19 cellular contexts compared by ENCODE assay signal in the genomic region with DNA sequence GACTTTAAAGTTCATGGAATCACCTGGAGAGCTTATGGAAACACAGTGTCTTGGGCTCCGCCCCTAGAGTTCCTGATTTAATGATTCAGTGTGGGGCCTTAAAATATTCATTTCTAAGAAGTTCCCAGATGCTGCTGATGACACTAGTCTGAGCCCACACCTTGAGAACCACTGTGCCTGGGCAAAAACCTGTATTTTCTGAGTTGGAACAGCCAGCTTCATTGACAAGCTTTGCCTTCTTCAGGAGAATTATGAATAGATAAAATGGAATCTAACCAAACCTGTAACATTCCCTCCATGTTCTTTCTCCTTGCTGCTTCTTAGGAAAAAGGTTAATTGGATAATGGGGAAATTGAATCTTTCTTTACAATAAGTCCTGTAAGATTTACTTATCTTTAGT.
A peak's percentile ranks its signal among the peaks of the same experiment; 100 is the strongest.
DNase-seq lines count a peak whose midpoint lies in the region; ATAC-seq and TF ChIP-seq lines count a peak whose summit lies in the region.
"Had no signal": no experiment of that assay in that cellular context is flagged by ENCODE, and none has a peak within 500 bp of the region (broad histone marks: within the 10 kb centered on the region; RNA-seq: fewer than 3 reads in every experiment).

No MANE protein-coding gene starts in this region.

- CTCF ChIA-PET in WTC11 (lab: Charles Lee): no interaction called here

- peaks cover 4% of the 10 kb centered on the region; the same call in 1 of the 2 replicates for H3K9me2 ChIP-seq in GM23338 (ENCODE audit: insufficient read depth)

- no peak for DNase-seq in GM23338 (ENCODE audit: low spot score)
- no peak for DNase-seq in WTC11 (ENCODE audit: low spot score)
- peak; percentile 24 to 57 for DNase-seq in foreskin keratinocyte
- no peak for DNase-seq in type B pancreatic cell (ENCODE audit: extremely low spot score, unreplicated experiment)
- no peak for DNase-seq in AG08396 (ENCODE audit: low spot score)
- DNase-seq: ACHN; AML-193; Caco-2; CD4-positive, alpha-beta T cell; DND-41; EL; GM23248; H7; KBM-7 had no signal

- TF ChIP-seq CTCF in GM23338 (conservative IDR thresholded peaks at IDR 0.05; ENCODE audit: low read depth in 2 of 2): no peak
- no peak for TF ChIP-seq CTCF in WTC11 (IDR thresholded peaks at IDR 0.05)
- TF ChIP-seq CTCF in foreskin keratinocyte (conservative IDR thresholded peaks at IDR 0.05): no peak
- TF ChIP-seq CTCF in type B pancreatic cell (conservative IDR thresholded peaks at IDR 0.05): no peak

- H3K4me3 ChIP-seq in GM23338: no peak overlapping the region
- H3K4me3 ChIP-seq: GM12878, GM23248 had no signal

- no peaks in the 10 kb centered on the region for H3K79me2 ChIP-seq in GM23338 (replicated peaks; ENCODE audit: insufficient read depth)

- no peak overlapping the region for H3K4me2 ChIP-seq in GM23338

- H3F3A ChIP-seq in GM23338 (replicated peaks; ENCODE audit: low read depth): no peaks in the 10 kb centered on the region

- H2AFZ ChIP-seq in GM23338: peak overlapping the region; percentile 64; the same call in 1 of the 2 replicates
- H2AFZ ChIP-seq: GM23248 had no signal

- H3K36me3 ChIP-seq in GM23338 (ENCODE audit: insufficient read depth): no peaks in the 10 kb centered on the region

- no peak overlapping the region for H3K27ac ChIP-seq in GM23338 (ENCODE audit: low read depth)
- H3K27ac ChIP-seq in foreskin keratinocyte: no peak overlapping the region
- H3K27ac ChIP-seq: C4-2B, GM23248 had no signal

- no peak for ATAC-seq in GM23338
- ATAC-seq in WTC11: 0 out of 2 replicates have a peak, but pooled peaks have one; percentile 36
- ATAC-seq in foreskin keratinocyte: peak; percentile 52
- ATAC-seq in GM21723 (IDR thresholded peaks at IDR 0.05; ENCODE audit: unreplicated experiment): no peak
- ATAC-seq: GM12878, HepG2 had no signal

- no peaks in the 10 kb centered on the region for H4K20me1 ChIP-seq in GM23338 (replicated peaks; ENCODE audit: insufficient read depth)

- no peak overlapping the region for H3K27ac Mint-ChIP-seq in GM23338
- no peak overlapping the region for H3K27ac Mint-ChIP-seq in WTC11
- no peak overlapping the region for H3K27ac Mint-ChIP-seq in type B pancreatic cell
- H3K27ac Mint-ChIP-seq: CD4-positive, alpha-beta T cell; IgD-negative memory B cell had no signal

- POLR2A ChIA-PET in WTC11 (lab: Charles Lee): no interaction called here

- H3K27me3 ChIP-seq in GM23338 (ENCODE audit: insufficient read depth) (no peaks in the 10 kb centered on the region), foreskin keratinocyte (no peaks in the 10 kb centered on the region)

- no peaks in the 10 kb centered on the region for H3K36me3 Mint-ChIP-seq in GM23338 (ENCODE audit: low read depth)
- H3K36me3 Mint-ChIP-seq in WTC11: no peaks in the 10 kb centered on the region
- no peaks in the 10 kb centered on the region for H3K36me3 Mint-ChIP-seq in type B pancreatic cell

- H3K27me3 Mint-ChIP-seq in GM23338 (ENCODE audit: insufficient read depth, low read depth, poor library complexity): no peaks in the 10 kb centered on the region
- no peaks in the 10 kb centered on the region for H3K27me3 Mint-ChIP-seq in WTC11 (ENCODE audit: low read depth)
- H3K27me3 Mint-ChIP-seq in type B pancreatic cell: no peaks in the 10 kb centered on the region
- H3K27me3 Mint-ChIP-seq: CD4-positive, alpha-beta T cell had no signal

- H3K4me1 Mint-ChIP-seq in GM23338: peaks cover 9% of the 10 kb centered on the region
- peaks cover 8% of the 10 kb centered on the region for H3K4me1 Mint-ChIP-seq in WTC11
- H3K4me1 Mint-ChIP-seq in type B pancreatic cell (ENCODE audit: unreplicated experiment): peaks cover 5% of the 10 kb centered on the region

- H3K9me3 Mint-ChIP-seq in GM23338: no peaks in the 10 kb centered on the region
- no peaks in the 10 kb centered on the region for H3K9me3 Mint-ChIP-seq in WTC11
- no peaks in the 10 kb centered on the region for H3K9me3 Mint-ChIP-seq in type B pancreatic cell
- H3K9me3 Mint-ChIP-seq: CD4-positive, alpha-beta T cell; IgD-negative memory B cell had no signal

- no peaks in the 10 kb centered on the region for H3K4me1 ChIP-seq in GM23338 (ENCODE audit: insufficient read depth)
- no peaks in the 10 kb centered on the region for H3K4me1 ChIP-seq in foreskin keratinocyte

- H3K4me3 Mint-ChIP-seq in GM23338: no peak overlapping the region
- H3K4me3 Mint-ChIP-seq in WTC11: no peak overlapping the region
- H3K4me3 Mint-ChIP-seq in type B pancreatic cell: no peak overlapping the region
- H3K4me3 Mint-ChIP-seq: CD4-positive, alpha-beta T cell; IgD-negative memory B cell had no signal

TF ChIP-seq in GM23338, 12 proteins besides CTCF, POLR2A, EP300 and RAD21 (continues in another document):
- no peak for TF ChIP-seq CREB1 (CRISPR knock-in tag; IDR thresholded peaks at IDR 0.05; ENCODE audit: low read depth)
- TF ChIP-seq JUNB (IDR thresholded peaks at IDR 0.05; ENCODE audit: unreplicated experiment): no peak
- no peak for TF ChIP-seq ZNF331 (CRISPR knock-in tag; IDR thresholded peaks at IDR 0.05; ENCODE audit: low read depth)

TF ChIP-seq in WTC11, 78 proteins besides CTCF, POLR2A, EP300 and RAD21:
- TF ChIP-seq ESRRA (CRISPR knock-in tag; IDR thresholded peaks at IDR 0.05; ENCODE audit: borderline replicate concordance): no peak
- no peak for TF ChIP-seq ZNF396 (CRISPR knock-in tag; IDR thresholded peaks at IDR 0.05; ENCODE audit: borderline replicate concordance)
- TF ChIP-seq SMAD4 (CRISPR knock-in tag; IDR thresholded peaks at IDR 0.05): no peak
- TF ChIP-seq TCF7 (CRISPR knock-in tag; IDR thresholded peaks at IDR 0.05; ENCODE audit: low read depth): no peak
- TF ChIP-seq, protein P1, sequence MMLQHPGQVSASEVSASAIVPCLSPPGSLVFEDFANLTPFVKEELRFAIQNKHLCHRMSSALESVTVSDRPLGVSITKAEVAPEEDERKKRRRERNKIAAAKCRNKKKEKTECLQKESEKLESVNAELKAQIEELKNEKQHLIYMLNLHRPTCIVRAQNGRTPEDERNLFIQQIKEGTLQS (CRISPR knock-in tag; conservative IDR thresholded peaks at IDR 0.05): no peak
- TF ChIP-seq TEAD1 (CRISPR knock-in tag; IDR thresholded peaks at IDR 0.05): no peak
- no peak for TF ChIP-seq ZNF671 (CRISPR knock-in tag; IDR thresholded peaks at IDR 0.05)
- TF ChIP-seq CREM (CRISPR knock-in tag; IDR thresholded peaks at IDR 0.05): no peak
- no peak for TF ChIP-seq HMGA2 (CRISPR knock-in tag; IDR thresholded peaks at IDR 0.05)
- TF ChIP-seq, protein P2, sequence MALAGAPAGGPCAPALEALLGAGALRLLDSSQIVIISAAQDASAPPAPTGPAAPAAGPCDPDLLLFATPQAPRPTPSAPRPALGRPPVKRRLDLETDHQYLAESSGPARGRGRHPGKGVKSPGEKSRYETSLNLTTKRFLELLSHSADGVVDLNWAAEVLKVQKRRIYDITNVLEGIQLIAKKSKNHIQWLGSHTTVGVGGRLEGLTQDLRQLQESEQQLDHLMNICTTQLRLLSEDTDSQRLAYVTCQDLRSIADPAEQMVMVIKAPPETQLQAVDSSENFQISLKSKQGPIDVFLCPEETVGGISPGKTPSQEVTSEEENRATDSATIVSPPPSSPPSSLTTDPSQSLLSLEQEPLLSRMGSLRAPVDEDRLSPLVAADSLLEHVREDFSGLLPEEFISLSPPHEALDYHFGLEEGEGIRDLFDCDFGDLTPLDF (CRISPR knock-in tag; IDR thresholded peaks at IDR 0.05): no peak
- no peak for TF ChIP-seq MYBL2 (CRISPR knock-in tag; IDR thresholded peaks at IDR 0.05)
- TF ChIP-seq, protein P3, sequence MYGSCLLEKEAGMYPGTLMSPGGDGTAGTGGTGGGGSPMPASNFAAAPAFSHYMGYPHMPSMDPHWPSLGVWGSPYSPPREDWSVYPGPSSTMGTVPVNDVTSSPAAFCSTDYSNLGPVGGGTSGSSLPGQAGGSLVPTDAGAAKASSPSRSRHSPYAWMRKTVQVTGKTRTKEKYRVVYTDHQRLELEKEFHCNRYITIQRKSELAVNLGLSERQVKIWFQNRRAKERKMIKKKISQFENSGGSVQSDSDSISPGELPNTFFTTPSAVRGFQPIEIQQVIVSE (CRISPR knock-in tag; IDR thresholded peaks at IDR 0.05; ENCODE audit: borderline replicate concordance): no peak
- no peak for TF ChIP-seq JUN (CRISPR knock-in tag; IDR thresholded peaks at IDR 0.05)
- TF ChIP-seq GTF2I (CRISPR knock-in tag; conservative IDR thresholded peaks at IDR 0.05): no peak
- TF ChIP-seq, protein P4, sequence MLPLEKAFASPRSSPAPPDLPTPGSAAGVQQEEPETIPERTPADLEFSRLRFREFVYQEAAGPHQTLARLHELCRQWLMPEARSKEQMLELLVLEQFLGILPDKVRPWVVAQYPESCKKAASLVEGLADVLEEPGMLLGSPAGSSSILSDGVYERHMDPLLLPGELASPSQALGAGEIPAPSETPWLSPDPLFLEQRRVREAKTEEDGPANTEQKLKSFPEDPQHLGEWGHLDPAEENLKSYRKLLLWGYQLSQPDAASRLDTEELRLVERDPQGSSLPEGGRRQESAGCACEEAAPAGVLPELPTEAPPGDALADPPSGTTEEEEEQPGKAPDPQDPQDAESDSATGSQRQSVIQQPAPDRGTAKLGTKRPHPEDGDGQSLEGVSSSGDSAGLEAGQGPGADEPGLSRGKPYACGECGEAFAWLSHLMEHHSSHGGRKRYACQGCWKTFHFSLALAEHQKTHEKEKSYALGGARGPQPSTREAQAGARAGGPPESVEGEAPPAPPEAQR (CRISPR knock-in tag; IDR thresholded peaks at IDR 0.05): no peak
- TF ChIP-seq JAZF1 (CRISPR knock-in tag; IDR thresholded peaks at IDR 0.05): no peak
- no peak for TF ChIP-seq ZNF121 (CRISPR knock-in tag; IDR thresholded peaks at IDR 0.05)
- TF ChIP-seq FOXJ3 (CRISPR knock-in tag; IDR thresholded peaks at IDR 0.05; ENCODE audit: borderline replicate concordance): no peak
- TF ChIP-seq TP53 (CRISPR knock-in tag; IDR thresholded peaks at IDR 0.05): no peak
- TF ChIP-seq, protein P5, sequence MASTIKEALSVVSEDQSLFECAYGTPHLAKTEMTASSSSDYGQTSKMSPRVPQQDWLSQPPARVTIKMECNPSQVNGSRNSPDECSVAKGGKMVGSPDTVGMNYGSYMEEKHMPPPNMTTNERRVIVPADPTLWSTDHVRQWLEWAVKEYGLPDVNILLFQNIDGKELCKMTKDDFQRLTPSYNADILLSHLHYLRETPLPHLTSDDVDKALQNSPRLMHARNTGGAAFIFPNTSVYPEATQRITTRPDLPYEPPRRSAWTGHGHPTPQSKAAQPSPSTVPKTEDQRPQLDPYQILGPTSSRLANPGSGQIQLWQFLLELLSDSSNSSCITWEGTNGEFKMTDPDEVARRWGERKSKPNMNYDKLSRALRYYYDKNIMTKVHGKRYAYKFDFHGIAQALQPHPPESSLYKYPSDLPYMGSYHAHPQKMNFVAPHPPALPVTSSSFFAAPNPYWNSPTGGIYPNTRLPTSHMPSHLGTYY (CRISPR knock-in tag; IDR thresholded peaks at IDR 0.05): no peak

Comparison
In these comparisons a context has a peak if more than half of its experiments do, and no peak if none do; other contexts are left out.
1. ATAC-seq: peak in WTC11 (single experiment) and foreskin keratinocyte (single experiment); none in GM23338 (single experiment) and GM21723 (single experiment).
2. DNase-seq: peak in foreskin keratinocyte (2 of 2); none in GM23338 (single experiment), WTC11 (single experiment), type B pancreatic cell (single experiment) and AG08396 (single experiment).